Comparison of ENCODE assay signal across 14 cellular contexts in genomic region chr5:28310696-28311095, GRCh38.
DNase-seq lines count a peak whose midpoint lies in the region; ATAC-seq and TF ChIP-seq lines count a peak whose summit lies in the region.
"Had no signal": no experiment of that assay in that cellular context is flagged by ENCODE, and none has a peak within 500 bp of the region (broad histone marks: within the 10 kb centered on the region; RNA-seq: fewer than 3 reads in every experiment).

No MANE protein-coding gene starts in this region.

- peaks cover 3% of the 10 kb centered on the region for H3K9me3 Mint-ChIP-seq in stimulated activated memory B cell treated with anti-CD40 and anti-IgM and Interleukin-4, amounts not matched to agents 10 μg/mL and 1 μg/mL and 100 μg/mL, for 72 hours

- no peak for ATAC-seq in Right ventricle myocardium superior (ENCODE audit: poor library complexity)
- peak; percentile 34 for ATAC-seq in gastroesophageal sphincter
- ATAC-seq in stimulated activated memory B cell treated with anti-CD40 and anti-IgM and Interleukin-4, amounts not matched to agents 10 μg/mL and 1 μg/mL and 100 μg/mL, for 72 hours, result no peak
- ATAC-seq: HCT116 had no signal

- intact Hi-C loops in Right ventricle myocardium superior (cut with DNase I) (no loop called here), left ventricle myocardium inferior (cut with micrococcal nuclease) (no loop called here)

- H3K27me3 ChIP-seq in left ventricle myocardium inferior (ENCODE audit: low read depth), result no peaks in the 10 kb centered on the region
- no peaks in the 10 kb centered on the region for H3K27me3 ChIP-seq in gastroesophageal sphincter
- H3K27me3 ChIP-seq: BLaER1 had no signal

- no peak overlapping the region for H3K4me3 Mint-ChIP-seq in stimulated activated memory B cell treated with anti-CD40 and anti-IgM and Interleukin-4, amounts not matched to agents 10 μg/mL and 1 μg/mL and 100 μg/mL, for 72 hours
- H3K4me3 Mint-ChIP-seq: CD8-positive, alpha-beta memory T cell had no signal

- H3K27ac ChIP-seq in left ventricle myocardium inferior (replicated peaks), result no peak overlapping the region
- no peak overlapping the region for H3K27ac ChIP-seq in gastroesophageal sphincter
- H3K27ac ChIP-seq: BLaER1, HL-60 had no signal

- TF ChIP-seq CTCF in left ventricle myocardium inferior (IDR thresholded peaks at IDR 0.05; ENCODE audit: borderline replicate concordance), result no peak
- TF ChIP-seq CTCF in gastroesophageal sphincter (IDR thresholded peaks at IDR 0.05), result no peak

- H3K36me3 ChIP-seq in left ventricle myocardium inferior, result no peaks in the 10 kb centered on the region
- H3K36me3 ChIP-seq in gastroesophageal sphincter, result no peaks in the 10 kb centered on the region
- H3K36me3 ChIP-seq: BLaER1 had no signal

- no peaks in the 10 kb centered on the region for H3K36me3 Mint-ChIP-seq in stimulated activated memory B cell treated with anti-CD40 and anti-IgM and Interleukin-4, amounts not matched to agents 10 μg/mL and 1 μg/mL and 100 μg/mL, for 72 hours
- H3K36me3 Mint-ChIP-seq: CD8-positive, alpha-beta memory T cell had no signal

- H3K27ac Mint-ChIP-seq in stimulated activated memory B cell treated with anti-CD40 and anti-IgM and Interleukin-4, amounts not matched to agents 10 μg/mL and 1 μg/mL and 100 μg/mL, for 72 hours, result no peak overlapping the region
- H3K27ac Mint-ChIP-seq: CD8-positive, alpha-beta memory T cell had no signal

- H3K4me1 ChIP-seq in left ventricle myocardium inferior (no peaks in the 10 kb centered on the region), gastroesophageal sphincter (no peaks in the 10 kb centered on the region)
- H3K4me1 ChIP-seq: BLaER1 had no signal

- 85 to 100% methylated on average over 1 to 2 of the region's 6 CpGs for WGBS in gastroesophageal sphincter (ENCODE audit: low coverage in 1 of 2), 2 donors

- DNase-seq in Right ventricle myocardium superior (peak; percentile 23), left ventricle myocardium inferior (no peak), myocyte (ENCODE audit: low read depth) (peak; percentile 75), NCI-H226 (no peak)
- DNase-seq in activated effector memory CD4-positive, alpha-beta T cell treated with anti-CD3 and anti-CD28 coated beads, Interleukin-2, amount 50 U/mL, for 16 hours, result no peak
- DNase-seq: 8988T; AML-193; CD8-positive, alpha-beta memory T cell; DMS53 had no signal

- no peak for TF ChIP-seq EP300 in gastroesophageal sphincter (IDR thresholded peaks at IDR 0.05)

- H3K9me3 ChIP-seq in left ventricle myocardium inferior (replicated peaks) (peaks cover 27% of the 10 kb centered on the region), gastroesophageal sphincter (peaks cover 0 to 7% (median 0%) of the 10 kb centered on the region in 3 donors)
- H3K9me3 ChIP-seq: BLaER1 had no signal

- H3K4me3 ChIP-seq in left ventricle myocardium inferior (no peak overlapping the region), gastroesophageal sphincter (no peak overlapping the region)
- H3K4me3 ChIP-seq: BLaER1 had no signal

- no peaks in the 10 kb centered on the region for H3K4me1 Mint-ChIP-seq in stimulated activated memory B cell treated with anti-CD40 and anti-IgM and Interleukin-4, amounts not matched to agents 10 μg/mL and 1 μg/mL and 100 μg/mL, for 72 hours
- H3K4me1 Mint-ChIP-seq: CD8-positive, alpha-beta memory T cell had no signal

- no peaks in the 10 kb centered on the region for H3K27me3 Mint-ChIP-seq in stimulated activated memory B cell treated with anti-CD40 and anti-IgM and Interleukin-4, amounts not matched to agents 10 μg/mL and 1 μg/mL and 100 μg/mL, for 72 hours
- H3K27me3 Mint-ChIP-seq: CD8-positive, alpha-beta memory T cell had no signal

- TF ChIP-seq POLR2A in gastroesophageal sphincter (IDR thresholded peaks at IDR 0.05), result no peak

Comparison
In these comparisons a context has a peak if more than half of its experiments do, and no peak if none do; other contexts are left out.
1. DNase-seq: peak in Right ventricle myocardium superior (single experiment) and myocyte (single experiment); none in left ventricle myocardium inferior (single experiment), NCI-H226 (single experiment) and activated effector memory CD4-positive, alpha-beta T cell treated with anti-CD3 and anti-CD28 coated beads, Interleukin-2, amount 50 U/mL, for 16 hours (single experiment).